ENCODE assay signal across 1 cellular context in the genomic region with DNA sequence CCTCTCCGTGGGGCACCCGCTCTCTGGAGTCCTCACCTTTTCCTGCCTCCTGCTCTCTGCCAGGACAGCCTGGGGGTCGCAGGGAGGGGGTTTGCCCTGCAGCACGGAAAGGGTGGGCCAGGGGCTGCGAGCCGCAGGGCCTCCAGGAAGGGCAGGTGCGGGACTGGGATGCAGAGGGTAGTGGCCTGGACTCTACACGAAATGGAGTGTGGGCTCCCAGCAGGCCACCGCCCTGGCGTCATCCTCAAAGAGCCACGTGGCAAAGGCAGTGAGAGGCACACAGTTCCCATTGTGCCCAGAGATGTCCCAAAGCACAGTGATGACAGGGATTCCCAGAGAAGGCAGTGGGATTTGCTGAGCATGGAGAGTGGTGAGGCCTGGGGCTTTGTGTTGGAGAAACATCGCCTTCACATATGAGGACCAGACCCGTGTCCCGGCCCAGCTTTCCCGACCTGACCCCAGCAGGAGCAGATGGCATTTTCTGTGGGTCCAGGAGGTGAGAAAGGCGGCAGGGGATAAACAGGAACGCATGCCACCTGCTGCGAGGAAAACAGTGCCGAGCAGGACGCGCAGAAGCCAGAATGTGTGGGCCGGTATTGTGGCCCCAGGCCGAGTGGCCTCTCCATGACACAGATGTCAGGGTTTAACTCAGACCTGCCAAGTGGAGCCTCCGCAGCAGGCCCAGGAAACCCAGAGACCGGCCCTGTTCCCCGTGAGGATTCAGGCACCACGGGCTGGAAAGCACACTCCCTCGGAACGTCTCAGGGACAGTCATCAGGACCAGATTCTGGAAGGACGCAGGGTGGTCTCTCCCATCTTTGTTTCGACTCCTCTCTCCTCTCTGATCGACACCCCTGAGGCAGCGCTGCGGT.
TF ChIP-seq lines count a peak whose summit lies in the region.

No MANE protein-coding gene starts in this region.

TF ChIP-seq in H1, 55 proteins besides CTCF, POLR2A, EP300 and RAD21:
- no peak for TF ChIP-seq SP2 (IDR thresholded peaks at IDR 0.05; ENCODE audit: low read length)
- no peak for TF ChIP-seq NRF1 (IDR thresholded peaks at IDR 0.05; ENCODE audit: low read depth, low read length)
- TF ChIP-seq EGR1 (IDR thresholded peaks at IDR 0.05; ENCODE audit: borderline replicate concordance, low read depth, low read length), result no peak
- no peak for TF ChIP-seq CBX5 (IDR thresholded peaks at IDR 0.05; ENCODE audit: low read depth, low read length)
- no peak for TF ChIP-seq YY1 (IDR thresholded peaks at IDR 0.05; ENCODE audit: low read depth, low read length)
- no peak for TF ChIP-seq TAF1 (IDR thresholded peaks at IDR 0.05; ENCODE audit: low read depth, low read length)
